In the genomic region with DNA sequence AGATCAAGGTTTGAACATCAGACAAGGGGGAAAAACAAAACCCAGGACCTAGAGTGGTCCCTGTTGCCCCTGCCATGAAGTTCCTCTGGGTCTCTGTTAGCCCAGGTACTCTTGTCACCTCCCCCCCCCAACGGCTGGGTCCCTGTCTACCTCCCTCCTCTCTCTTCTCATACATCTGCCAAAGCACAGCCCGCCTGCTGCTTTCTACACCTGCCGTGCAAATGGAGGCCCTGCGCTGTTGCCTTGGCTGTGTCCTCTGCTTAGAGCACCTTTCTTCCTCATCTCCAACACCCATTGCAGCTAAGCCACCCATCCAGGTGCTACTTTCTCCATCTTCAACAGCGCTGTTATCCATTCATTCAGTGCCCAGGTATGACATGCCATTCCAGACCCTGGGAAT, we compare ENCODE assay signal across 26 cellular contexts.
"Had no signal": no experiment of that assay in that cellular context is flagged by ENCODE, and none has a peak within 500 bp of the region (broad histone marks: within the 10 kb centered on the region; RNA-seq: fewer than 3 reads in every experiment).

No MANE protein-coding gene starts in this region.

- H3K4me3 ChIP-seq: breast epithelium, heart left ventricle, left lung, lung, mucosa of descending colon, pancreas, psoas muscle, smooth muscle cell, upper lobe of left lung, vagina had no signal

- DNase-seq: activated CD4-positive, alpha-beta memory T cell treated with anti-CD3 and anti-CD28 coated beads, Interleukin-2, amount 10 ng/mL, durations not matched to agents 7 days and 5 days; activated CD4-positive, alpha-beta T cell treated with anti-CD3 and anti-CD28 coated beads for 1 hour; activated CD4-positive, alpha-beta T cell treated with anti-CD3 and anti-CD28 coated beads, Interleukin-2, amount 10 ng/mL, durations not matched to agents 7 days and 5 days; activated CD8-positive, alpha-beta memory T cell treated with anti-CD3 and anti-CD28 coated beads, Interleukin-2, amount 50 U/mL, for 48 hours; activated gamma-delta T cell treated with Interleukin-2 at 50 U/mL for 16 hours; activated naive CD8-positive, alpha-beta T cell treated with anti-CD3 and anti-CD28 coated beads, Interleukin-2, amount 50 U/mL, for 24 hours; activated T-cell treated with anti-CD3 and anti-CD28 coated beads, Interleukin-2, amount 50 U/mL, for 24 hours; amygdala; central memory CD4-positive, alpha-beta T cell; foreskin keratinocyte; heart left ventricle; left lung; mucosa of descending colon; pancreas; psoas muscle; stimulated activated CD4-positive, alpha-beta T cell treated with anti-CD3 and anti-CD28 coated beads, Interleukin-1b, Interleukin-23, amount 100 ng/mL, for 48 hours; stimulated activated CD4-positive, alpha-beta T cell treated with anti-CD3 and anti-CD28 coated beads, Interleukin-4, amount 100 ng/mL, for 4 hours; stimulated activated CD8-positive, alpha-beta memory T cell treated with anti-CD3 and anti-CD28 coated beads, Interleukin-4, amount 100 ng/mL, for 48 hours; stimulated activated naive CD8-positive, alpha-beta T cell treated with anti-CD3 and anti-CD28 coated beads, Interleukin-15, amount 100 ng/mL, for 72 hours; substantia nigra; T1000; upper lobe of left lung had no signal

- H3K36me3 ChIP-seq: breast epithelium, left lung, pancreas, upper lobe of left lung, vagina had no signal

- H3K4me1 ChIP-seq: breast epithelium, left lung, pancreas, psoas muscle, upper lobe of left lung, vagina had no signal

- H3K9me3 ChIP-seq: pancreas had no signal

- H3K4me2 ChIP-seq: smooth muscle cell had no signal

- H3K27ac ChIP-seq: breast epithelium, foreskin keratinocyte, left lung, pancreas, psoas muscle, upper lobe of left lung, vagina had no signal

- H3K27me3 ChIP-seq: breast epithelium, heart left ventricle, left lung, pancreas, upper lobe of left lung, vagina had no signal
